Comparison of ENCODE assay signal across 17 cellular contexts in genomic region chr6:37056439-37057127, GRCh38. TPM values are rescaled to one million over a fixed set of nuclear protein-coding genes. Genes with fewer than 3 reads are reported as not detected.
DNase-seq lines count a peak whose midpoint lies in the region; ATAC-seq, FAIRE-seq and TF ChIP-seq lines count a peak whose summit lies in the region.
"Had no signal": no experiment of that assay in that cellular context is flagged by ENCODE, and none has a peak within 500 bp of the region (broad histone marks: within the 10 kb centered on the region; RNA-seq: fewer than 3 reads in every experiment).

No MANE protein-coding gene starts in this region.

- no peak overlapping the region for H2AK5ac ChIP-seq in H9 (ENCODE audit: insufficient read length, low read length)

- H3K27ac ChIP-seq in H9 (ENCODE audit: insufficient read length, low read depth, low read length): no peak overlapping the region
- H3K27ac ChIP-seq in PC-3 (ENCODE audit: low read length): peak overlapping the region; percentile 95
- H3K27ac ChIP-seq in fibroblast of lung (ENCODE audit: insufficient read depth, low read length): no peak overlapping the region
- H3K27ac ChIP-seq in substantia nigra (ENCODE audit: low read depth, low read length, poor library complexity, severe bottlenecking): no peak overlapping the region
- H3K27ac ChIP-seq in A673 (ENCODE audit: low read depth, low read length, poor library complexity, severe bottlenecking): no peak overlapping the region
- H3K27ac ChIP-seq: HL-60, left ventricle myocardium inferior had no signal

- CTCF ChIA-PET in PC-3 (lab: Charles Lee): interaction anchor here (0.6 to 1.2 kb wide), 6 partner anchors 27 to 80 kb away, joined by 3 to 5 read pairs (median 4); no protein-coding TSS in a partner anchor
- CTCF ChIA-PET in A673 (lab: Charles Lee): interaction anchor here (1.8 kb wide), 1 partner anchor 154 kb away, joined by 6 read pairs; no protein-coding TSS in a partner anchor
- CTCF ChIA-PET in activated CD8-positive, alpha-beta T cell treated with anti-CD3 and anti-CD28 coated beads, Interleukin-2, amount 10 ng/mL, durations not matched to agents 7 days and 5 days (lab: Charles Lee): interaction anchor here (1.2 to 18.3 kb wide), 4 partner anchors 10 to 153 kb away, joined by 3 to 506 read pairs (median 6); no protein-coding TSS in a partner anchor

- peak overlapping the region in 1 of 3 experiments; percentile 57; a peak in 2 of 7 replicates for H3K27ac Mint-ChIP-seq in H9
- H3K27ac Mint-ChIP-seq in activated CD8-positive, alpha-beta T cell treated with anti-CD3 and anti-CD28 coated beads, Interleukin-2, amount 10 ng/mL, durations not matched to agents 7 days and 5 days: no peak overlapping the region

- no peak overlapping the region for H4K5ac ChIP-seq in H9 (ENCODE audit: insufficient read length, low read depth, low read length)

- no peak overlapping the region for H2BK120ac ChIP-seq in H9 (ENCODE audit: low read depth, low read length, poor library complexity, severe bottlenecking)

- H3K9me3 Mint-ChIP-seq in H9: no peaks in the 10 kb centered on the region
- no peaks in the 10 kb centered on the region for H3K9me3 Mint-ChIP-seq in activated CD8-positive, alpha-beta T cell treated with anti-CD3 and anti-CD28 coated beads, Interleukin-2, amount 10 ng/mL, durations not matched to agents 7 days and 5 days (ENCODE audit: insufficient read depth)
- H3K9me3 Mint-ChIP-seq: neural crest cell had no signal

- WGBS in H9 (ENCODE audit: extremely low coverage, insufficient read length, low lambda C conversion rate): no CpG with 5 or more reads among the region's 16 CpGs

- H2AFZ ChIP-seq in H9 (ENCODE audit: low read length) (no peak overlapping the region), PC-3 (ENCODE audit: low read length) (peak overlapping the region; percentile 25; the same call in 1 of the 2 replicates), fibroblast of lung (ENCODE audit: low read length) (no peak overlapping the region)

- H4K91ac ChIP-seq in H9 (ENCODE audit: insufficient read length, low read depth, low read length): no peak overlapping the region

- H3K9me3 ChIP-seq in H9 (ENCODE audit: control insufficient read depth, low read depth, low read length): no peaks in the 10 kb centered on the region
- H3K9me3 ChIP-seq in PC-3 (ENCODE audit: low read length): no peaks in the 10 kb centered on the region
- H3K9me3 ChIP-seq in fibroblast of lung (ENCODE audit: control insufficient read depth, insufficient read depth, low read depth, low read length): no peaks in the 10 kb centered on the region
- H3K9me3 ChIP-seq in A673 (ENCODE audit: low read depth, low read length, poor library complexity, severe bottlenecking): no peaks in the 10 kb centered on the region
- H3K9me3 ChIP-seq: left ventricle myocardium inferior, stomach had no signal

- H3K23me2 ChIP-seq in H9 (ENCODE audit: insufficient read length, low read depth, low read length, poor library complexity, severe bottlenecking): no peaks in the 10 kb centered on the region

- FAIRE-seq in frontal cortex (lab: Jason Lieb, UNC): no peak

- BruUV-seq in PC-3 (replicated peaks; lab: Mats Ljungman, UMichigan) (TSS peak; percentile 56), A673 (replicated peaks; lab: Mats Ljungman, UMichigan) (no TSS peak)

- H3K4me3 ChIP-seq in PC-3 (ENCODE audit: low read length) (peak overlapping the region; percentile 22), fibroblast of lung (replicated peaks in 1 of 4; ENCODE audit: control extremely low read depth in 1 of 4, insufficient read depth in 1 of 4, low read depth in 3 of 4, low read length in 4 of 4) (no peak overlapping the region), A673 (ENCODE audit: low read depth, low read length, poor library complexity, severe bottlenecking) (no peak overlapping the region)
- H3K4me3 ChIP-seq: left ventricle myocardium inferior, stomach had no signal

- no peak overlapping the region for H2BK12ac ChIP-seq in H9 (ENCODE audit: insufficient read length, low read depth, low read length)

- no peak overlapping the region for H2BK15ac ChIP-seq in H9 (ENCODE audit: low read depth, low read length)

- H3K27me3 Mint-ChIP-seq in H9 (ENCODE audit: low read depth): no peaks in the 10 kb centered on the region
- no peaks in the 10 kb centered on the region for H3K27me3 Mint-ChIP-seq in activated CD8-positive, alpha-beta T cell treated with anti-CD3 and anti-CD28 coated beads, Interleukin-2, amount 10 ng/mL, durations not matched to agents 7 days and 5 days (ENCODE audit: low read depth)

- H3K79me2 ChIP-seq in H9 (ENCODE audit: insufficient read depth, low read length): no peaks in the 10 kb centered on the region
- H3K79me2 ChIP-seq in PC-3 (ENCODE audit: low read length): no peaks in the 10 kb centered on the region
- no peaks in the 10 kb centered on the region for H3K79me2 ChIP-seq in fibroblast of lung (ENCODE audit: control insufficient read depth, insufficient read depth, low read length)

- DNase-seq in H9 (peak; percentile 78), PC-3 (peak; percentile 93), fibroblast of lung (ENCODE audit: low read depth in 2 of 2) (peak; percentile 26 to 37), renal cortical epithelial cell (ENCODE audit: low read depth) (peak; percentile 55), substantia nigra (lab: John Stamatoyannopoulos, UW) (no peak), A673 (ENCODE audit: low spot score) (no peak), frontal cortex (ENCODE audit: low spot score in 2 of 2) (no peak)
- DNase-seq in activated CD8-positive, alpha-beta T cell treated with anti-CD3 and anti-CD28 coated beads, Interleukin-2, amount 10 ng/mL, durations not matched to agents 7 days and 5 days: no peak
- DNase-seq: activated CD4-positive, alpha-beta T cell treated with anti-CD3 and anti-CD28 coated beads for 1 hour; activated T-cell treated with anti-CD3 and anti-CD28 coated beads, Interleukin-2, amount 50 U/mL, for 48 hours; glutamatergic neuron; left ventricle myocardium inferior; NCI-H510A; stomach had no signal

- H3K4me1 Mint-ChIP-seq in H9: peaks cover 54 to 64% of the 10 kb centered on the region in 2 experiments
- peaks cover 28% of the 10 kb centered on the region for H3K4me1 Mint-ChIP-seq in activated CD8-positive, alpha-beta T cell treated with anti-CD3 and anti-CD28 coated beads, Interleukin-2, amount 10 ng/mL, durations not matched to agents 7 days and 5 days (ENCODE audit: low read depth)

- no peaks in the 10 kb centered on the region for H3K9me2 ChIP-seq in PC-3 (replicated peaks; ENCODE audit: low read length)

- H3K9ac ChIP-seq in H9 (ENCODE audit: extremely low read depth, insufficient read length, low read length) (no peak overlapping the region), PC-3 (ENCODE audit: low read length) (peak overlapping the region; percentile 80), fibroblast of lung (ENCODE audit: insufficient read depth, low read length) (no peak overlapping the region)

- intact Hi-C loops in PC-3 (cut with micrococcal nuclease) (no loop called here), A673 (cut with micrococcal nuclease; ENCODE audit: unreplicated experiment) (no loop called here)

- H3K18ac ChIP-seq in H9 (ENCODE audit: insufficient read length, low read depth, low read length): peak overlapping the region; percentile 56

- no peaks in the 10 kb centered on the region for H3K36me3 Mint-ChIP-seq in H9 (ENCODE audit: insufficient read depth in 1 of 3, low read depth in 3 of 3)
- no peaks in the 10 kb centered on the region for H3K36me3 Mint-ChIP-seq in activated CD8-positive, alpha-beta T cell treated with anti-CD3 and anti-CD28 coated beads, Interleukin-2, amount 10 ng/mL, durations not matched to agents 7 days and 5 days (ENCODE audit: low read depth)

- H2BK5ac ChIP-seq in H9 (ENCODE audit: insufficient read length, low read length): no peak overlapping the region

- no peak overlapping the region for H3K4ac ChIP-seq in H9 (ENCODE audit: low read depth, low read length)

- H3K56ac ChIP-seq in H9 (ENCODE audit: insufficient read length, low read depth, low read length): no peak overlapping the region

- H3K36me3 ChIP-seq in PC-3 (ENCODE audit: low read depth, low read length) (no peaks in the 10 kb centered on the region), fibroblast of lung (ENCODE audit: control insufficient read depth, insufficient read depth, low read length) (no peaks in the 10 kb centered on the region), A673 (ENCODE audit: insufficient read depth, low read length, poor library complexity, severe bottlenecking) (no peaks in the 10 kb centered on the region)
- H3K36me3 ChIP-seq: left ventricle myocardium inferior, stomach had no signal

- H3K79me1 ChIP-seq in H9 (ENCODE audit: insufficient read depth, low read depth, low read length, poor library complexity, severe bottlenecking): no peaks in the 10 kb centered on the region

- H3K23ac ChIP-seq in H9 (ENCODE audit: insufficient read length, low read depth, low read length): no peak overlapping the region

- H4K20me1 ChIP-seq in H9 (ENCODE audit: control insufficient read depth, insufficient read depth, insufficient read length): no peaks in the 10 kb centered on the region
- no peaks in the 10 kb centered on the region for H4K20me1 ChIP-seq in PC-3 (ENCODE audit: low read length)
- H4K20me1 ChIP-seq in fibroblast of lung (ENCODE audit: control insufficient read depth, extremely low read depth, insufficient read depth, low read length): no peaks in the 10 kb centered on the region

- no peak overlapping the region for H2BK20ac ChIP-seq in H9 (ENCODE audit: low read depth, low read length, poor library complexity, severe bottlenecking)

- no peak overlapping the region for H4K8ac ChIP-seq in H9 (replicated peaks; ENCODE audit: insufficient read length, low read depth, low read length)

- TF ChIP-seq CTCF in H9 (conservative IDR thresholded peaks at IDR 0.05): no peak
- no peak for TF ChIP-seq CTCF in PC-3 (conservative IDR thresholded peaks at IDR 0.05; ENCODE audit: low read depth, low read length)
- TF ChIP-seq CTCF in fibroblast of lung (conservative IDR thresholded peaks at IDR 0.05 in 1 of 2, IDR thresholded peaks at IDR 0.05 in 1 of 2; ENCODE audit: low read depth in 1 of 2, low read length in 2 of 2): no peak
- no peak for TF ChIP-seq CTCF in A673 (conservative IDR thresholded peaks at IDR 0.05; ENCODE audit: low read depth, low read length)

- peak overlapping the region; percentile 32; the same call in 1 of the 2 replicates for H3K14ac ChIP-seq in H9 (ENCODE audit: insufficient read depth, low read length)

- no peak overlapping the region for H3T11ph ChIP-seq in H9 (ENCODE audit: low read length)

- H3K4me1 ChIP-seq in H9 (ENCODE audit: insufficient read depth, low read length) (peaks cover 10% of the 10 kb centered on the region; the same call in 1 of the 2 replicates), PC-3 (ENCODE audit: insufficient read depth, low read length) (peaks cover 54% of the 10 kb centered on the region), fibroblast of lung (ENCODE audit: control insufficient read depth, extremely low read depth, insufficient read depth, low read length) (peaks cover 7% of the 10 kb centered on the region), A673 (ENCODE audit: insufficient read depth, low read length, poor library complexity, severe bottlenecking) (peaks cover 14% of the 10 kb centered on the region)

- no peaks in the 10 kb centered on the region for H3F3A ChIP-seq in PC-3 (ENCODE audit: low read length, unreplicated experiment)

- no peak overlapping the region for H3K4me3 Mint-ChIP-seq in H9
- H3K4me3 Mint-ChIP-seq in activated CD8-positive, alpha-beta T cell treated with anti-CD3 and anti-CD28 coated beads, Interleukin-2, amount 10 ng/mL, durations not matched to agents 7 days and 5 days: no peak overlapping the region
- H3K4me3 Mint-ChIP-seq: neural crest cell had no signal

- peak overlapping the region; percentile 2 for H3K4me2 ChIP-seq in H9 (ENCODE audit: insufficient read depth, insufficient read length, low read length)
- H3K4me2 ChIP-seq in PC-3 (ENCODE audit: low read length): peak overlapping the region; percentile 78
- H3K4me2 ChIP-seq in fibroblast of lung (ENCODE audit: extremely low read depth, insufficient read depth, low read length): no peak overlapping the region

- ATAC-seq in PC-3: peak; percentile 49
- no peak for ATAC-seq in activated CD8-positive, alpha-beta T cell treated with anti-CD3 and anti-CD28 coated beads, Interleukin-2, amount 10 ng/mL, durations not matched to agents 7 days and 5 days

- POLR2A ChIA-PET in PC-3 (lab: Charles Lee; ENCODE audit: unreplicated experiment): interaction anchor here (0.6 kb wide), 2 partner anchors 33 to 114 kb away, joined by 3 to 8 read pairs; no protein-coding TSS in a partner anchor
- POLR2A ChIA-PET in A673 (lab: Charles Lee; ENCODE audit: low non-redundant PET): interaction anchor here (0.7 kb wide), 1 partner anchor 133 kb away, joined by 3 read pairs; no protein-coding TSS in a partner anchor
- POLR2A ChIA-PET in activated CD8-positive, alpha-beta T cell treated with anti-CD3 and anti-CD28 coated beads, Interleukin-2, amount 10 ng/mL, durations not matched to agents 7 days and 5 days (lab: Charles Lee): interaction anchor here (0.6 to 14.7 kb wide), 2 partner anchors 23 to 116 kb away, joined by 3 to 574 read pairs; partner anchors contain the start of gene PIM1

- H3K27me3 ChIP-seq in H9 (ENCODE audit: insufficient read depth, low read length) (no peaks in the 10 kb centered on the region), PC-3 (ENCODE audit: low read length) (no peaks in the 10 kb centered on the region), fibroblast of lung (ENCODE audit: control insufficient read depth, insufficient read depth, low read length) (no peaks in the 10 kb centered on the region), A673 (replicated peaks; ENCODE audit: insufficient read depth, low read depth, low read length, poor library complexity) (no peaks in the 10 kb centered on the region)
- H3K27me3 ChIP-seq: stomach had no signal

RNA-seq across cellular contexts. Expression of gene FGD2, which starts 51.1 kb away (rescaled TPM):
- total RNA-seq in H9 (2021) (0.09 and 0.13 TPM in 2 replicates), PC-3 (2014; rRNA removed) (0.35 and 0.44 TPM in 2 replicates), fibroblast of lung (not detected in 2 replicates), renal cortical epithelial cell (0.05 TPM in 1 of 2 replicates, not detected in the other), A673 (2021) (not detected in 2 replicates), frontal cortex (0.82 TPM)
- not detected in 2 replicates for polyA plus RNA-seq in fibroblast of lung
- polyA plus RNA-seq in fibroblast of lung (2012): not detected in 2 replicates
- polyA minus RNA-seq in fibroblast of lung (ENCODE audit: low replicate concordance): not detected in 2 replicates
- total RNA-seq in activated CD8-positive, alpha-beta T cell treated with anti-CD3 and anti-CD28 coated beads, Interleukin-2, amount 10 ng/mL, durations not matched to agents 7 days and 5 days: 10 to 100 TPM; 10.1 to 12.1 TPM
- total RNA-seq: Daoy, neural crest cell had no signal

Comparison
In these comparisons a context has a peak if more than half of its experiments do, and no peak if none do; other contexts are left out.
1. DNase-seq: peak in H9 (single experiment), PC-3 (single experiment), fibroblast of lung (2 of 2) and renal cortical epithelial cell (single experiment); none in substantia nigra (0 of 49), A673 (single experiment), activated CD8-positive, alpha-beta T cell treated with anti-CD3 and anti-CD28 coated beads, Interleukin-2, amount 10 ng/mL, durations not matched to agents 7 days and 5 days (single experiment) and frontal cortex (0 of 2).